Comparison of ENCODE assay signal across 6 cellular contexts in genomic region chr1:36089393-36090121, GRCh38. TPM values are rescaled to one million over a fixed set of nuclear protein-coding genes. Genes with fewer than 3 reads are reported as not detected.
DNase-seq lines count a peak whose midpoint lies in the region; ATAC-seq and TF ChIP-seq lines count a peak whose summit lies in the region.

No MANE protein-coding gene starts in this region.

- POLR2A ChIA-PET in activated naive CD8-positive, alpha-beta T cell treated with anti-CD3 and anti-CD28 coated beads, Interleukin-2, amount 10 ng/mL, durations not matched to agents 7 days and 5 days (lab: Charles Lee), result interaction anchor here (1.5 kb wide), 1 partner anchor 67 kb away, joined by 3 read pairs; no protein-coding TSS in a partner anchor

- ATAC-seq in activated naive CD8-positive, alpha-beta T cell treated with anti-CD3 and anti-CD28 coated beads, Interleukin-2, amount 10 ng/mL, durations not matched to agents 7 days and 5 days (ENCODE audit: low read depth), result no peak

- TF ChIP-seq CTCF in mesothelial cell of epicardium (IDR thresholded peaks at IDR 0.05; ENCODE audit: unreplicated experiment), result no peak

- H3K4me3 Mint-ChIP-seq in activated naive CD8-positive, alpha-beta T cell treated with anti-CD3 and anti-CD28 coated beads, Interleukin-2, amount 10 ng/mL, durations not matched to agents 7 days and 5 days, result peak overlapping the region; percentile 87
- peak overlapping the region; percentile 81 for H3K4me3 Mint-ChIP-seq in mesothelial cell of epicardium

- H3K27ac Mint-ChIP-seq in activated naive CD8-positive, alpha-beta T cell treated with anti-CD3 and anti-CD28 coated beads, Interleukin-2, amount 10 ng/mL, durations not matched to agents 7 days and 5 days, result peak overlapping the region; percentile 86
- peak overlapping the region; percentile 95 for H3K27ac Mint-ChIP-seq in mesothelial cell of epicardium

- H3K27me3 Mint-ChIP-seq in activated naive CD8-positive, alpha-beta T cell treated with anti-CD3 and anti-CD28 coated beads, Interleukin-2, amount 10 ng/mL, durations not matched to agents 7 days and 5 days, result peaks cover 9% of the 10 kb centered on the region
- H3K27me3 Mint-ChIP-seq in mesothelial cell of epicardium (ENCODE audit: low read depth), result no peaks in the 10 kb centered on the region

- H3K4me1 Mint-ChIP-seq in activated naive CD8-positive, alpha-beta T cell treated with anti-CD3 and anti-CD28 coated beads, Interleukin-2, amount 10 ng/mL, durations not matched to agents 7 days and 5 days, result peaks cover 10% of the 10 kb centered on the region
- peaks cover 17% of the 10 kb centered on the region for H3K4me1 Mint-ChIP-seq in mesothelial cell of epicardium

- DNase-seq in A172 (ENCODE audit: low spot score) (peak; percentile 10), HCEC 1CT (peak; percentile 13), mesothelial cell of epicardium (ENCODE audit: low spot score in 2 of 2, unreplicated experiment in 2 of 2) (no peak), Ammon's horn (ENCODE audit: low spot score) (no peak)
- DNase-seq in activated naive CD8-positive, alpha-beta T cell treated with anti-CD3 and anti-CD28 coated beads, Interleukin-2, amount 10 ng/mL, durations not matched to agents 7 days and 5 days, result peak; percentile 37
- no peak for DNase-seq in stimulated activated naive CD4-positive, alpha-beta T cell treated with Interleukin-2 at 50 U/mL for 16 hours (lab: John Stamatoyannopoulos, UW)

- peaks cover 10% of the 10 kb centered on the region for H3K36me3 Mint-ChIP-seq in activated naive CD8-positive, alpha-beta T cell treated with anti-CD3 and anti-CD28 coated beads, Interleukin-2, amount 10 ng/mL, durations not matched to agents 7 days and 5 days
- peaks cover 4% of the 10 kb centered on the region for H3K36me3 Mint-ChIP-seq in mesothelial cell of epicardium

- no peaks in the 10 kb centered on the region for H3K9me3 Mint-ChIP-seq in activated naive CD8-positive, alpha-beta T cell treated with anti-CD3 and anti-CD28 coated beads, Interleukin-2, amount 10 ng/mL, durations not matched to agents 7 days and 5 days
- H3K9me3 Mint-ChIP-seq in mesothelial cell of epicardium, result no peaks in the 10 kb centered on the region

RNA-seq across cellular contexts. Expression of gene ADPRS, which starts 0.9 kb away (rescaled TPM):
- 33.7 and 45.8 TPM in 2 replicates for total RNA-seq in A172 (2014; rRNA removed; shearing (Covaris generic))
- 10 to 100 TPM; 30.7 to 32.7 TPM for total RNA-seq in activated naive CD8-positive, alpha-beta T cell treated with anti-CD3 and anti-CD28 coated beads, Interleukin-2, amount 10 ng/mL, durations not matched to agents 7 days and 5 days
- 31.6 to 33.3 TPM (median 32.6 TPM) in 3 replicates for total RNA-seq in mesothelial cell of epicardium

RNA-seq across cellular contexts. Expression of gene TEKT2, which starts 5.7 kb away (rescaled TPM):
- total RNA-seq in A172 (2014; rRNA removed; shearing (Covaris generic)), result not detected in 2 replicates
- total RNA-seq in activated naive CD8-positive, alpha-beta T cell treated with anti-CD3 and anti-CD28 coated beads, Interleukin-2, amount 10 ng/mL, durations not matched to agents 7 days and 5 days, result not detected
- total RNA-seq in mesothelial cell of epicardium, result 2.6 to 3.6 TPM (median 3.2 TPM) in 3 replicates

RNA-seq across cellular contexts. Expression of gene COL8A2, which starts 35.5 kb away (rescaled TPM):
- total RNA-seq in A172 (2014; rRNA removed; shearing (Covaris generic)), result 0.62 and 0.72 TPM in 2 replicates
- total RNA-seq in activated naive CD8-positive, alpha-beta T cell treated with anti-CD3 and anti-CD28 coated beads, Interleukin-2, amount 10 ng/mL, durations not matched to agents 7 days and 5 days, result under 1 TPM; 0.17 to 0.19 TPM
- total RNA-seq in mesothelial cell of epicardium, result 9.0 to 10.5 TPM (median 10.4 TPM) in 3 replicates

RNA-seq across cellular contexts. Expression of gene TRAPPC3, which starts 59.7 kb away (rescaled TPM):
- total RNA-seq in A172 (2014; rRNA removed; shearing (Covaris generic)), result 86.7 and 110 TPM in 2 replicates
- total RNA-seq in activated naive CD8-positive, alpha-beta T cell treated with anti-CD3 and anti-CD28 coated beads, Interleukin-2, amount 10 ng/mL, durations not matched to agents 7 days and 5 days, result 10 to 100 TPM; 51.7 to 52.5 TPM
- total RNA-seq in mesothelial cell of epicardium, result 64.8 to 68.5 TPM (median 68.5 TPM) in 3 replicates

Comparison
In these comparisons a context has a peak if more than half of its experiments do, and no peak if none do; other contexts are left out.
1. DNase-seq: peak in A172 (single experiment), HCEC 1CT (single experiment) and activated naive CD8-positive, alpha-beta T cell treated with anti-CD3 and anti-CD28 coated beads, Interleukin-2, amount 10 ng/mL, durations not matched to agents 7 days and 5 days (single experiment); none in mesothelial cell of epicardium (0 of 2), Ammon's horn (single experiment) and stimulated activated naive CD4-positive, alpha-beta T cell treated with Interleukin-2 at 50 U/mL for 16 hours (single experiment).